ENCODE assay signal across 18 cellular contexts in the genomic region with DNA sequence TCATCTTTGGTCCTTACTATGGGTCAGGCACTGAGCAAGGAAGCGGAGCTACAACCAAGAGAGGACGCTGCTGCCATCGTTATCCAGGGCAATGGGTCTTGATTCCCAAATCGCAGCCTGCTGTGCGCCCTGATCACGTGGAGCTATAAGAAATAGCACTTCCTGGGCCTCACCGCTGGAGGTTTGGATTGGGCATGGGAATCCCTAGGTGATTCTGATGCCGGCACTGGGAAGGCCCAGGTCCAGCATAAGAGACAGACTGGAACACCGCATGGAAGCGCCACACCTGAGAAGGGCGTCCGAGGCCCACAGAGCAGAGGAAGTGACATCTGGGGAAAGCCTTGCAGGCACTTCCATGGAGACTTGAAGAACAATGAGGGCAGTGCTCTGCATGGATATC. TPM values are rescaled to one million over a fixed set of nuclear protein-coding genes. Genes with fewer than 3 reads are reported as not detected.
DNase-seq lines count a peak whose midpoint lies in the region; ATAC-seq and TF ChIP-seq lines count a peak whose summit lies in the region.
"Had no signal": no experiment of that assay in that cellular context is flagged by ENCODE, and none has a peak within 500 bp of the region (broad histone marks: within the 10 kb centered on the region; RNA-seq: fewer than 3 reads in every experiment).

No MANE protein-coding gene starts in this region.

- 95% methylated on average over 10 to 12 of the region's 12 CpGs for WGBS in endodermal cell (ENCODE audit: insufficient coverage in 1 of 2, insufficient read length in 1 of 2), 2 experiments
- no CpG with 5 or more reads among the region's 12 CpGs for WGBS in neuronal stem cell (ENCODE audit: extremely low coverage in 2 of 2, insufficient read length in 2 of 2, insufficient replicate concordance in 1 of 2), 2 donors

- ATAC-seq in activated naive CD8-positive, alpha-beta T cell treated with anti-CD3 and anti-CD28 coated beads, Interleukin-2, amount 10 ng/mL, durations not matched to agents 7 days and 5 days (ENCODE audit: low read depth) = no peak
- no peak for ATAC-seq in GM18520 (IDR thresholded peaks at IDR 0.05; ENCODE audit: unreplicated experiment)
- ATAC-seq: CD8-positive, alpha-beta T cell had no signal

- H3K4me2 ChIP-seq in neuronal stem cell (ENCODE audit: insufficient read depth, low read length, poor library complexity, severe bottlenecking) = no peak overlapping the region
- no peak overlapping the region for H3K4me2 ChIP-seq in PC-9

- no peak overlapping the region for H3K14ac ChIP-seq in neuronal stem cell (ENCODE audit: low read length)

- H3K4me1 ChIP-seq in endodermal cell (ENCODE audit: control insufficient read depth, insufficient read depth, low read length) (no peaks in the 10 kb centered on the region), neuronal stem cell (ENCODE audit: control insufficient read depth in 2 of 2, insufficient read depth in 1 of 2, low read depth in 1 of 2, low read length in 2 of 2) (peaks cover under 1 to 10% of the 10 kb centered on the region in 2 donors), PC-9 (replicated peaks; ENCODE audit: insufficient read depth) (no peaks in the 10 kb centered on the region)
- H3K4me1 ChIP-seq: HAP-1 had no signal

- H3K4me1 Mint-ChIP-seq in activated naive CD8-positive, alpha-beta T cell treated with anti-CD3 and anti-CD28 coated beads, Interleukin-2, amount 10 ng/mL, durations not matched to agents 7 days and 5 days = peaks cover 3% of the 10 kb centered on the region
- H3K4me1 Mint-ChIP-seq in activated naive CD8-positive, alpha-beta T cell treated with anti-CD3 and anti-CD28 coated beads for 36 hours = no peaks in the 10 kb centered on the region
- peaks cover 2% of the 10 kb centered on the region for H3K4me1 Mint-ChIP-seq in endodermal cell
- H3K4me1 Mint-ChIP-seq: CD14-positive monocyte had no signal

- H2BK120ac ChIP-seq in neuronal stem cell (ENCODE audit: low read depth, low read length) = no peak overlapping the region

- H3K27me3 ChIP-seq in endodermal cell (ENCODE audit: control insufficient read depth, insufficient read depth, low read length, poor library complexity, severe bottlenecking) = no peaks in the 10 kb centered on the region
- no peaks in the 10 kb centered on the region for H3K27me3 ChIP-seq in neuronal stem cell (ENCODE audit: control insufficient read depth in 3 of 3, insufficient read depth in 3 of 3, low read depth in 1 of 3, low read length in 3 of 3)
- H3K27me3 ChIP-seq in PC-9 (ENCODE audit: insufficient read depth, low read depth) = no peaks in the 10 kb centered on the region

- H3K4ac ChIP-seq in neuronal stem cell (ENCODE audit: low read length) = no peak overlapping the region

- H2AFZ ChIP-seq in neuronal stem cell (ENCODE audit: low read length) (no peak overlapping the region), PC-9 (no peak overlapping the region)
- H2AFZ ChIP-seq: GM23248 had no signal

- no peaks in the 10 kb centered on the region for H3K36me3 Mint-ChIP-seq in activated naive CD8-positive, alpha-beta T cell treated with anti-CD3 and anti-CD28 coated beads, Interleukin-2, amount 10 ng/mL, durations not matched to agents 7 days and 5 days
- no peaks in the 10 kb centered on the region for H3K36me3 Mint-ChIP-seq in activated naive CD8-positive, alpha-beta T cell treated with anti-CD3 and anti-CD28 coated beads for 36 hours
- H3K36me3 Mint-ChIP-seq in endodermal cell (ENCODE audit: low read depth) = no peaks in the 10 kb centered on the region
- H3K36me3 Mint-ChIP-seq: CD14-positive monocyte had no signal

- no TSS peak for BruUV-seq in PC-9 (replicated peaks; lab: Mats Ljungman, UMichigan)

- H3K36me3 ChIP-seq in endodermal cell (ENCODE audit: control insufficient read depth, insufficient read depth, low read length) (no peaks in the 10 kb centered on the region), neuronal stem cell (replicated peaks in 1 of 2; ENCODE audit: control insufficient read depth in 2 of 2, insufficient read depth in 2 of 2, low read length in 2 of 2) (peaks cover 0 to 2% of the 10 kb centered on the region in 2 donors), PC-9 (ENCODE audit: low read depth) (no peaks in the 10 kb centered on the region)
- H3K36me3 ChIP-seq: HAP-1 had no signal

- no peaks in the 10 kb centered on the region for H3F3A ChIP-seq in PC-9 (ENCODE audit: insufficient read depth, low read depth)

- H3K79me2 ChIP-seq in PC-9 (ENCODE audit: low read depth) = no peaks in the 10 kb centered on the region

- H4K91ac ChIP-seq in neuronal stem cell (ENCODE audit: low read depth, low read length, poor library complexity) = peak overlapping the region; percentile 28

- peak overlapping the region; percentile 31 for H2BK15ac ChIP-seq in neuronal stem cell (ENCODE audit: low read length)

- CTCF ChIA-PET in PC-9 (lab: Charles Lee) = no interaction called here

- H2BK5ac ChIP-seq in neuronal stem cell (ENCODE audit: low read length) = no peak overlapping the region

- no peak overlapping the region for H3K4me3 Mint-ChIP-seq in activated naive CD8-positive, alpha-beta T cell treated with anti-CD3 and anti-CD28 coated beads, Interleukin-2, amount 10 ng/mL, durations not matched to agents 7 days and 5 days
- no peak overlapping the region for H3K4me3 Mint-ChIP-seq in activated naive CD8-positive, alpha-beta T cell treated with anti-CD3 and anti-CD28 coated beads for 36 hours
- no peak overlapping the region for H3K4me3 Mint-ChIP-seq in endodermal cell
- H3K4me3 Mint-ChIP-seq: CD14-positive monocyte; CD8-positive, alpha-beta T cell had no signal

- H4K8ac ChIP-seq in neuronal stem cell (ENCODE audit: low read depth, low read length) = no peak overlapping the region

- TF ChIP-seq CTCF in endodermal cell (conservative IDR thresholded peaks at IDR 0.05) = no peak
- no peak for TF ChIP-seq CTCF in PC-9 (conservative IDR thresholded peaks at IDR 0.05)

- H3K79me1 ChIP-seq in neuronal stem cell (ENCODE audit: low read depth, low read length) = no peaks in the 10 kb centered on the region

- no peaks in the 10 kb centered on the region for H4K20me1 ChIP-seq in PC-9 (ENCODE audit: insufficient read depth)

- H3K4me3 ChIP-seq in endodermal cell (ENCODE audit: low read length) = no peak overlapping the region
- H3K4me3 ChIP-seq in neuronal stem cell (ENCODE audit: low read length in 2 of 2) = no peak overlapping the region
- no peak overlapping the region for H3K4me3 ChIP-seq in PC-9
- H3K4me3 ChIP-seq: GM23248, HAP-1 had no signal

- no peak overlapping the region for H2AK5ac ChIP-seq in neuronal stem cell (ENCODE audit: low read depth, low read length)

- H3K27ac Mint-ChIP-seq in activated naive CD8-positive, alpha-beta T cell treated with anti-CD3 and anti-CD28 coated beads, Interleukin-2, amount 10 ng/mL, durations not matched to agents 7 days and 5 days = peak overlapping the region; percentile 17
- no peak overlapping the region for H3K27ac Mint-ChIP-seq in activated naive CD8-positive, alpha-beta T cell treated with anti-CD3 and anti-CD28 coated beads for 36 hours
- H3K27ac Mint-ChIP-seq in endodermal cell = no peak overlapping the region
- H3K27ac Mint-ChIP-seq: CD14-positive monocyte; CD8-positive, alpha-beta T cell had no signal

- H2BK12ac ChIP-seq in neuronal stem cell (ENCODE audit: low read length) = no peak overlapping the region

- no peaks in the 10 kb centered on the region for H3K9me3 ChIP-seq in endodermal cell (ENCODE audit: control insufficient read depth, low read length)
- H3K9me3 ChIP-seq in neuronal stem cell (replicated peaks in 1 of 2; ENCODE audit: control insufficient read depth in 2 of 2, insufficient read depth in 1 of 2, low read depth in 1 of 2, low read length in 2 of 2) = no peaks in the 10 kb centered on the region
- H3K9me3 ChIP-seq in PC-9 (ENCODE audit: insufficient read depth, low read depth) = no peaks in the 10 kb centered on the region
- H3K9me3 ChIP-seq: HAP-1 had no signal

- intact Hi-C loops in PC-9 (cut with micrococcal nuclease; ENCODE audit: unreplicated experiment) = no loop called here

- H3K18ac ChIP-seq in neuronal stem cell (ENCODE audit: low read length) = no peak overlapping the region

- H3K9ac ChIP-seq in endodermal cell (ENCODE audit: extremely low read depth, low read length, poor library complexity, severe bottlenecking) (no peak overlapping the region), neuronal stem cell (ENCODE audit: low read depth, low read length, poor library complexity) (no peak overlapping the region)
- H3K9ac ChIP-seq: GM23248 had no signal

- POLR2A ChIA-PET in activated naive CD8-positive, alpha-beta T cell treated with anti-CD3 and anti-CD28 coated beads, Interleukin-2, amount 10 ng/mL, durations not matched to agents 7 days and 5 days (lab: Charles Lee) = no interaction called here
- POLR2A ChIA-PET in PC-9 (lab: Charles Lee; ENCODE audit: unreplicated experiment) = no interaction called here

- no peak overlapping the region for H3K23ac ChIP-seq in neuronal stem cell (ENCODE audit: low read depth, low read length, poor library complexity)

- no peaks in the 10 kb centered on the region for H3K27me3 Mint-ChIP-seq in activated naive CD8-positive, alpha-beta T cell treated with anti-CD3 and anti-CD28 coated beads, Interleukin-2, amount 10 ng/mL, durations not matched to agents 7 days and 5 days
- H3K27me3 Mint-ChIP-seq in activated naive CD8-positive, alpha-beta T cell treated with anti-CD3 and anti-CD28 coated beads for 36 hours = no peaks in the 10 kb centered on the region
- no peaks in the 10 kb centered on the region for H3K27me3 Mint-ChIP-seq in endodermal cell (ENCODE audit: insufficient read depth)

- H3K27ac ChIP-seq in endodermal cell (ENCODE audit: low read depth, low read length) (no peak overlapping the region), neuronal stem cell (replicated peaks; ENCODE audit: low read length) (no peak overlapping the region), PC-9 (no peak overlapping the region)
- H3K27ac ChIP-seq: 22Rv1, GM23248 had no signal

- DNase-seq in activated naive CD8-positive, alpha-beta T cell treated with anti-CD3 and anti-CD28 coated beads, Interleukin-2, amount 10 ng/mL, durations not matched to agents 7 days and 5 days = no peak
- DNase-seq in activated naive CD8-positive, alpha-beta T cell treated with anti-CD3 and anti-CD28 coated beads for 36 hours = no peak
- DNase-seq in endodermal cell (peak; percentile 36), neuronal stem cell (ENCODE audit: low spot score) (no peak), PC-9 (no peak), hypothalamus (lab: John Stamatoyannopoulos, UW) (no peak), EL (no peak)
- DNase-seq: CD8-positive, alpha-beta T cell; COR-L47; DND-41; GF-D8; GM23248 had no signal

- no peaks in the 10 kb centered on the region for H3K9me3 Mint-ChIP-seq in activated naive CD8-positive, alpha-beta T cell treated with anti-CD3 and anti-CD28 coated beads, Interleukin-2, amount 10 ng/mL, durations not matched to agents 7 days and 5 days
- no peaks in the 10 kb centered on the region for H3K9me3 Mint-ChIP-seq in activated naive CD8-positive, alpha-beta T cell treated with anti-CD3 and anti-CD28 coated beads for 36 hours
- H3K9me3 Mint-ChIP-seq in endodermal cell = no peaks in the 10 kb centered on the region
- H3K9me3 Mint-ChIP-seq: CD14-positive monocyte; CD8-positive, alpha-beta T cell had no signal

- H3K9me2 ChIP-seq in PC-9 (ENCODE audit: insufficient read depth) = no peaks in the 10 kb centered on the region

RNA-seq across cellular contexts. Expression of a gene that starts 3.0 kb away (rescaled TPM):
- not detected for total RNA-seq in activated naive CD8-positive, alpha-beta T cell treated with anti-CD3 and anti-CD28 coated beads, Interleukin-2, amount 10 ng/mL, durations not matched to agents 7 days and 5 days
- not detected for total RNA-seq in activated naive CD8-positive, alpha-beta T cell treated with anti-CD3 and anti-CD28 coated beads for 36 hours
- not detected for total RNA-seq in endodermal cell
- not detected for polyA plus RNA-seq in endodermal cell (2013, experiment 1 of 2)
- polyA plus RNA-seq in endodermal cell (2013, experiment 2 of 2) = not detected
- not detected for polyA plus RNA-seq in neuronal stem cell (2013, experiment 1 of 2)
- polyA plus RNA-seq in neuronal stem cell (2013, experiment 2 of 2) = not detected
- not detected in 2 replicates for total RNA-seq in PC-9 (2021)
- total RNA-seq: A673; CD8-positive, alpha-beta T cell; GM23248; HT-29 had no signal
- polyA plus RNA-seq: CD14-positive monocyte had no signal

RNA-seq across cellular contexts. Expression of a gene that starts 18.3 kb away (rescaled TPM):
- total RNA-seq in activated naive CD8-positive, alpha-beta T cell treated with anti-CD3 and anti-CD28 coated beads, Interleukin-2, amount 10 ng/mL, durations not matched to agents 7 days and 5 days = 10 to 100 TPM; 32.4 to 35.7 TPM
- 10 to 100 TPM; 17.2 to 18.2 TPM for total RNA-seq in activated naive CD8-positive, alpha-beta T cell treated with anti-CD3 and anti-CD28 coated beads for 36 hours
- 10 to 100 TPM; 11.1 to 11.7 TPM for total RNA-seq in endodermal cell
- polyA plus RNA-seq in endodermal cell (2013, experiment 1 of 2) = 16.1 TPM
- polyA plus RNA-seq in endodermal cell (2013, experiment 2 of 2) = 13.6 TPM
- polyA plus RNA-seq in neuronal stem cell (2013, experiment 1 of 2) = 16.0 TPM
- polyA plus RNA-seq in neuronal stem cell (2013, experiment 2 of 2) = 16.3 TPM
- 7.4 and 8.3 TPM in 2 replicates for total RNA-seq in PC-9 (2021)

RNA-seq across cellular contexts. Expression of a gene that starts 30.8 kb away (rescaled TPM):
- 10 to 100 TPM; 26.1 to 29.7 TPM for total RNA-seq in activated naive CD8-positive, alpha-beta T cell treated with anti-CD3 and anti-CD28 coated beads, Interleukin-2, amount 10 ng/mL, durations not matched to agents 7 days and 5 days
- 10 to 100 TPM; 55.3 to 56.4 TPM for total RNA-seq in activated naive CD8-positive, alpha-beta T cell treated with anti-CD3 and anti-CD28 coated beads for 36 hours
- total RNA-seq in endodermal cell (10 to 100 TPM; 26.2 to 31.6 TPM), PC-9 (2021) (32.4 and 36.9 TPM in 2 replicates)
- 12.4 TPM for polyA plus RNA-seq in endodermal cell (2013, experiment 1 of 2)
- polyA plus RNA-seq in endodermal cell (2013, experiment 2 of 2) = 11.6 TPM
- 11.4 TPM for polyA plus RNA-seq in neuronal stem cell (2013, experiment 1 of 2)
- polyA plus RNA-seq in neuronal stem cell (2013, experiment 2 of 2) = 11.3 TPM
